ENCODE assay signal across 16 cellular contexts in genomic region chr1:67580671-67581403, GRCh38.
DNase-seq lines count a peak whose midpoint lies in the region; ATAC-seq, FAIRE-seq and TF ChIP-seq lines count a peak whose summit lies in the region.
"Had no signal": no experiment of that assay in that cellular context is flagged by ENCODE, and none has a peak within 500 bp of the region (broad histone marks: within the 10 kb centered on the region; RNA-seq: fewer than 3 reads in every experiment).

No MANE protein-coding gene starts in this region.

- no peak overlapping the region; the same call in 1 of the 2 replicates for H2AFZ ChIP-seq in GM23338

- H3K56ac ChIP-seq in mesendoderm (ENCODE audit: low read length): no peak overlapping the region

- no peak overlapping the region for H3K9ac ChIP-seq in BLaER1
- H3K9ac ChIP-seq in mesendoderm (ENCODE audit: low read length): no peak overlapping the region

- DNase-seq in GM23338 (ENCODE audit: low spot score) (peak; percentile 25), WTC11 (ENCODE audit: low spot score) (no peak), mesendoderm (peak; percentile 8), NK-92 (lab: John Stamatoyannopoulos, UW; ENCODE audit: unreplicated experiment) (no peak), small intestine (no peak)
- DNase-seq in effector CD8-positive, alpha-beta T cell (lab: John Stamatoyannopoulos, UW): no peak
- DNase-seq: DMS79, HCEC 1CT, NCI-H1436, NCI-H2081, NCI-H526 had no signal

- no peak overlapping the region for H3K23ac ChIP-seq in mesendoderm (ENCODE audit: low read length)

- H3F3A ChIP-seq in GM23338 (replicated peaks; ENCODE audit: low read depth): no peaks in the 10 kb centered on the region

- no peak overlapping the region for H3K4ac ChIP-seq in mesendoderm (ENCODE audit: low read depth, low read length)

- no peaks in the 10 kb centered on the region for H4K20me1 ChIP-seq in BLaER1
- no peaks in the 10 kb centered on the region for H4K20me1 ChIP-seq in GM23338 (replicated peaks; ENCODE audit: insufficient read depth)

- H3K79me1 ChIP-seq in mesendoderm (ENCODE audit: low read length): no peaks in the 10 kb centered on the region

- H2BK120ac ChIP-seq in mesendoderm (ENCODE audit: low read depth, low read length): no peak overlapping the region

- H3K9me2 ChIP-seq in GM23338 (ENCODE audit: insufficient read depth): peaks cover 7% of the 10 kb centered on the region; the same call in 1 of the 2 replicates

- H4K5ac ChIP-seq in mesendoderm (ENCODE audit: low read length): no peak overlapping the region

- peaks cover 14% of the 10 kb centered on the region for H3K4me1 ChIP-seq in BLaER1
- no peaks in the 10 kb centered on the region for H3K4me1 ChIP-seq in GM23338 (ENCODE audit: insufficient read depth)
- no peaks in the 10 kb centered on the region for H3K4me1 ChIP-seq in mesendoderm (ENCODE audit: control insufficient read depth, low read depth, low read length)
- peaks cover 0 to 2% of the 10 kb centered on the region in 2 donors for H3K4me1 ChIP-seq in small intestine (ENCODE audit: control insufficient read depth in 2 of 2, insufficient read depth in 1 of 2, low read depth in 1 of 2, low read length in 1 of 2)

- H3K36me3 Mint-ChIP-seq in GM23338 (ENCODE audit: low read depth): no peaks in the 10 kb centered on the region
- H3K36me3 Mint-ChIP-seq in WTC11: no peaks in the 10 kb centered on the region

- WGBS in mesendoderm (ENCODE audit: extremely low coverage, insufficient coverage, low lambda C conversion rate): no CpG with 5 or more reads among the region's 4 CpGs
- 77 to 93% (median 82%) methylated on average over 4 of the region's 4 CpGs for WGBS in small intestine, 3 donors

- no peak for TF ChIP-seq CTCF in GM23338 (conservative IDR thresholded peaks at IDR 0.05; ENCODE audit: low read depth in 2 of 2)
- TF ChIP-seq CTCF in WTC11 (IDR thresholded peaks at IDR 0.05): no peak

- no peaks in the 10 kb centered on the region for H3K36me3 ChIP-seq in BLaER1
- H3K36me3 ChIP-seq in GM23338 (ENCODE audit: insufficient read depth): no peaks in the 10 kb centered on the region
- no peaks in the 10 kb centered on the region for H3K36me3 ChIP-seq in mesendoderm (ENCODE audit: control insufficient read depth, insufficient read depth, low read length)
- no peaks in the 10 kb centered on the region for H3K36me3 ChIP-seq in small intestine (ENCODE audit: control insufficient read depth in 2 of 2, insufficient read depth in 2 of 2, low read length in 2 of 2)

- H2AK5ac ChIP-seq in mesendoderm (ENCODE audit: low read length): no peak overlapping the region

- no peak overlapping the region for H4K8ac ChIP-seq in mesendoderm (ENCODE audit: low read depth, low read length)

- H3K79me2 ChIP-seq in GM23338 (replicated peaks; ENCODE audit: insufficient read depth): no peaks in the 10 kb centered on the region
- no peaks in the 10 kb centered on the region for H3K79me2 ChIP-seq in mesendoderm (ENCODE audit: control insufficient read depth, insufficient read depth, low read length)

- no peak for FAIRE-seq in small intestine (lab: Jason Lieb, UNC)
- FAIRE-seq: GM12891, GM19239 had no signal

- H3K27me3 ChIP-seq in BLaER1 (no peaks in the 10 kb centered on the region), GM23338 (ENCODE audit: insufficient read depth) (no peaks in the 10 kb centered on the region), mesendoderm (ENCODE audit: insufficient read depth, low read length, poor library complexity) (no peaks in the 10 kb centered on the region), small intestine (ENCODE audit: control insufficient read depth in 2 of 2, insufficient read depth in 2 of 2, low read length in 2 of 2) (no peaks in the 10 kb centered on the region)

- H3K9me3 Mint-ChIP-seq in GM23338 (no peaks in the 10 kb centered on the region), WTC11 (no peaks in the 10 kb centered on the region)
- H3K9me3 Mint-ChIP-seq: IgD-negative memory B cell had no signal

- POLR2A ChIA-PET in WTC11 (lab: Charles Lee): interaction anchor here (1.1 kb wide), 1 partner anchor 105 kb away, joined by 5 read pairs; the partner anchor contains the start of gene GADD45A

- no peak overlapping the region for H3K27ac ChIP-seq in BLaER1
- H3K27ac ChIP-seq in GM23338 (ENCODE audit: low read depth): no peak overlapping the region
- no peak overlapping the region for H3K27ac ChIP-seq in mesendoderm (ENCODE audit: low read depth, low read length)
- no peak overlapping the region for H3K27ac ChIP-seq in small intestine (ENCODE audit: low read depth in 1 of 2, low read length in 1 of 2)

- ATAC-seq in GM23338 (no peak), WTC11 (0 out of 2 replicates have a peak, but pooled peaks have one; percentile 28), HG03439 (IDR thresholded peaks at IDR 0.05; ENCODE audit: unreplicated experiment) (no peak)

- CTCF ChIA-PET in WTC11 (lab: Charles Lee): interaction anchor here (1.0 to 2.2 kb wide), 3 partner anchors 19 to 48 kb away, joined by 3 to 6 read pairs (median 4); no protein-coding TSS in a partner anchor

- H3K4me2 ChIP-seq in BLaER1: peak overlapping the region; percentile 31; the same call in 1 of the 2 replicates
- H3K4me2 ChIP-seq in GM23338: no peak overlapping the region
- H3K4me2 ChIP-seq in mesendoderm (ENCODE audit: low read length): no peak overlapping the region

- H3K27me3 Mint-ChIP-seq in GM23338 (ENCODE audit: insufficient read depth, low read depth, poor library complexity) (no peaks in the 10 kb centered on the region), WTC11 (ENCODE audit: low read depth) (no peaks in the 10 kb centered on the region)

- H3K4me3 ChIP-seq in BLaER1: no peak overlapping the region
- H3K4me3 ChIP-seq in GM23338: no peak overlapping the region
- H3K4me3 ChIP-seq in mesendoderm (ENCODE audit: low read length): no peak overlapping the region
- no peak overlapping the region for H3K4me3 ChIP-seq in small intestine (ENCODE audit: low read depth in 1 of 2, low read length in 2 of 2)

- H3K9me3 ChIP-seq in BLaER1 (no peaks in the 10 kb centered on the region), small intestine (ENCODE audit: control insufficient read depth, low read depth) (no peaks in the 10 kb centered on the region)

- no peak overlapping the region for H3K27ac Mint-ChIP-seq in GM23338
- H3K27ac Mint-ChIP-seq in WTC11: no peak overlapping the region
- H3K27ac Mint-ChIP-seq: IgD-negative memory B cell had no signal

- no peak overlapping the region for H3K18ac ChIP-seq in mesendoderm (ENCODE audit: low read length)

- H2BK5ac ChIP-seq in mesendoderm (ENCODE audit: low read length): no peak overlapping the region

- no peak overlapping the region for H3K4me3 Mint-ChIP-seq in GM23338
- no peak overlapping the region for H3K4me3 Mint-ChIP-seq in WTC11
- H3K4me3 Mint-ChIP-seq: IgD-negative memory B cell had no signal

- no peak overlapping the region for H2BK15ac ChIP-seq in mesendoderm (replicated peaks; ENCODE audit: low read depth)

- H3K4me1 Mint-ChIP-seq in GM23338 (peaks cover 12% of the 10 kb centered on the region; the same call in 2 of the 3 replicates), WTC11 (peaks cover 9% of the 10 kb centered on the region)
- H3K4me1 Mint-ChIP-seq: IgD-negative memory B cell had no signal

TF ChIP-seq in GM23338, 12 proteins besides CTCF, POLR2A, EP300 and RAD21 (continues in another document):
- TF ChIP-seq POLR2AphosphoS5 (IDR thresholded peaks at IDR 0.05; ENCODE audit: low read depth) (no peak), ETS1 (IDR thresholded peaks at IDR 0.05) (no peak), CREB1 (CRISPR knock-in tag; IDR thresholded peaks at IDR 0.05; ENCODE audit: low read depth) (no peak)

TF ChIP-seq in WTC11, 78 proteins besides CTCF, POLR2A, EP300 and RAD21 (continues in another document):
- TF ChIP-seq GABPB1 (CRISPR knock-in tag; IDR thresholded peaks at IDR 0.05) (no peak), TEAD1 (CRISPR knock-in tag; IDR thresholded peaks at IDR 0.05) (no peak), TCF7 (CRISPR knock-in tag; IDR thresholded peaks at IDR 0.05; ENCODE audit: low read depth) (no peak), JAZF1 (CRISPR knock-in tag; IDR thresholded peaks at IDR 0.05) (no peak), FOXJ3 (CRISPR knock-in tag; IDR thresholded peaks at IDR 0.05; ENCODE audit: borderline replicate concordance) (no peak), ZNF281 (CRISPR knock-in tag; IDR thresholded peaks at IDR 0.05) (no peak), ETV6 (CRISPR knock-in tag; IDR thresholded peaks at IDR 0.05) (no peak), ZNF512 (CRISPR knock-in tag; IDR thresholded peaks at IDR 0.05; ENCODE audit: borderline replicate concordance) (no peak), GRHL2 (CRISPR knock-in tag; IDR thresholded peaks at IDR 0.05; ENCODE audit: insufficient replicate concordance, severe bottlenecking) (no peak)

Comparison
In these comparisons a context has a peak if more than half of its experiments do, and no peak if none do; other contexts are left out.
1. DNase-seq: peak in GM23338 (single experiment) and mesendoderm (single experiment); none in WTC11 (single experiment), effector CD8-positive, alpha-beta T cell (single experiment), NK-92 (single experiment) and small intestine (single experiment).